Comparison of ENCODE assay signal across 1 cellular context in genomic region chr1:245378352-245379144, GRCh38.
TF ChIP-seq lines count a peak whose summit lies in the region.

No MANE protein-coding gene starts in this region.

TF ChIP-seq in GM12878, 131 proteins besides CTCF, POLR2A, EP300 and RAD21 (continued from another document):
- TF ChIP-seq REST (IDR thresholded peaks at IDR 0.05; ENCODE audit: low read depth, low read length): no peak
- TF ChIP-seq SUPT20H (IDR thresholded peaks at IDR 0.05; ENCODE audit: borderline replicate concordance, control insufficient read depth, low read depth, low read length): no peak
- no peak for TF ChIP-seq IRF5 (IDR thresholded peaks at IDR 0.05; ENCODE audit: borderline replicate concordance)
- TF ChIP-seq RB1 (IDR thresholded peaks at IDR 0.05; ENCODE audit: borderline replicate concordance): no peak
- no peak for TF ChIP-seq EGR1 (IDR thresholded peaks at IDR 0.05; ENCODE audit: borderline replicate concordance in 1 of 2, low read depth in 2 of 2, low read length in 2 of 2)
- TF ChIP-seq, protein P1, sequence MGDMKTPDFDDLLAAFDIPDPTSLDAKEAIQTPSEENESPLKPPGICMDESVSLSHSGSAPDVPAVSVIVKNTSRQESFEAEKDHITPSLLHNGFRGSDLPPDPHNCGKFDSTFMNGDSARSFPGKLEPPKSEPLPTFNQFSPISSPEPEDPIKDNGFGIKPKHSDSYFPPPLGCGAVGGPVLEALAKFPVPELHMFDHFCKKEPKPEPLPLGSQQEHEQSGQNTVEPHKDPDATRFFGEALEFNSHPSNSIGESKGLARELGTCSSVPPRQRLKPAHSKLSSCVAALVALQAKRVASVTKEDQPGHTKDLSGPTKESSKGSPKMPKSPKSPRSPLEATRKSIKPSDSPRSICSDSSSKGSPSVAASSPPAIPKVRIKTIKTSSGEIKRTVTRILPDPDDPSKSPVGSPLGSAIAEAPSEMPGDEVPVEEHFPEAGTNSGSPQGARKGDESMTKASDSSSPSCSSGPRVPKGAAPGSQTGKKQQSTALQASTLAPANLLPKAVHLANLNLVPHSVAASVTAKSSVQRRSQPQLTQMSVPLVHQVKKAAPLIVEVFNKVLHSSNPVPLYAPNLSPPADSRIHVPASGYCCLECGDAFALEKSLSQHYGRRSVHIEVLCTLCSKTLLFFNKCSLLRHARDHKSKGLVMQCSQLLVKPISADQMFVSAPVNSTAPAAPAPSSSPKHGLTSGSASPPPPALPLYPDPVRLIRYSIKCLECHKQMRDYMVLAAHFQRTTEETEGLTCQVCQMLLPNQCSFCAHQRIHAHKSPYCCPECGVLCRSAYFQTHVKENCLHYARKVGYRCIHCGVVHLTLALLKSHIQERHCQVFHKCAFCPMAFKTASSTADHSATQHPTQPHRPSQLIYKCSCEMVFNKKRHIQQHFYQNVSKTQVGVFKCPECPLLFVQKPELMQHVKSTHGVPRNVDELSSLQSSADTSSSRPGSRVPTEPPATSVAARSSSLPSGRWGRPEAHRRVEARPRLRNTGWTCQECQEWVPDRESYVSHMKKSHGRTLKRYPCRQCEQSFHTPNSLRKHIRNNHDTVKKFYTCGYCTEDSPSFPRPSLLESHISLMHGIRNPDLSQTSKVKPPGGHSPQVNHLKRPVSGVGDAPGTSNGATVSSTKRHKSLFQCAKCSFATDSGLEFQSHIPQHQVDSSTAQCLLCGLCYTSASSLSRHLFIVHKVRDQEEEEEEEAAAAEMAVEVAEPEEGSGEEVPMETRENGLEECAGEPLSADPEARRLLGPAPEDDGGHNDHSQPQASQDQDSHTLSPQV (IDR thresholded peaks at IDR 0.05): no peak
- TF ChIP-seq JUNB (IDR thresholded peaks at IDR 0.05): no peak
- no peak for TF ChIP-seq SMAD1 (IDR thresholded peaks at IDR 0.05; ENCODE audit: low read depth, partially characterized antibody)
- no peak for TF ChIP-seq SMARCA5 (IDR thresholded peaks at IDR 0.05)
